8 cellular contexts compared by ENCODE assay signal in genomic region chr9:124940894-124941688, GRCh38. TPM values are rescaled to one million over a fixed set of nuclear protein-coding genes. Genes with fewer than 3 reads are reported as not detected.
A peak's percentile ranks its signal among the peaks of the same experiment; 100 is the strongest.
DNase-seq lines count a peak whose midpoint lies in the region; ATAC-seq and TF ChIP-seq lines count a peak whose summit lies in the region.

GOLGA1 (minus strand) TSS chr9:124941083; CDS start chr9:124938711, 2,372 bp downstream.

- peak within 1 kb of the TSS; percentile 85 for H3K27ac ChIP-seq in DOHH2 (ENCODE audit: low read depth, low read length)
- peak within 1 kb of the TSS; percentile 98 for H3K27ac ChIP-seq in GM23248

- H3K4me1 Mint-ChIP-seq in naive B cell = peaks cover 19 to 40% (median 31%) of the 10 kb centered on the region in 3 donors
- peaks cover 29% of the 10 kb centered on the region for H3K4me1 Mint-ChIP-seq in stimulated activated effector memory CD8-positive, alpha-beta T cell treated with anti-CD3 and anti-CD28 coated beads, Interleukin-12 subunit alpha, Interleukin-12 subunit beta, amount 100 ng/mL, for 72 hours

- no peaks in the 10 kb centered on the region for H3K27me3 ChIP-seq in DOHH2 (ENCODE audit: control insufficient read depth, low read length)
- H3K27me3 ChIP-seq in GM23248 (replicated peaks; ENCODE audit: insufficient read depth) = no peaks in the 10 kb centered on the region

- ATAC-seq in naive B cell (ENCODE audit: low read depth in 2 of 2) = peak; percentile 79 to 86
- ATAC-seq in stimulated activated effector memory CD8-positive, alpha-beta T cell treated with anti-CD3 and anti-CD28 coated beads, Interleukin-12 subunit alpha, Interleukin-12 subunit beta, amount 100 ng/mL, for 72 hours = peak; percentile 95

- DNase-seq in GM23248 (peak; percentile 97), Kasumi-1 (lab: John Stamatoyannopoulos, UW) (peak; percentile 83 to 85), RKO (ENCODE audit: low spot score) (peak; percentile 97), fibroblast of gingiva (ENCODE audit: low read depth) (peak; percentile 94), naive B cell (peak; percentile 96)
- peak; percentile 84 to 91 for DNase-seq in activated T-helper 1 cell treated with anti-CD3 and anti-CD28 coated beads, Interleukin-2, amount 50 U/mL, for 16 hours (ENCODE audit: low read depth in 1 of 2, low spot score in 1 of 2)
- DNase-seq in stimulated activated effector memory CD8-positive, alpha-beta T cell treated with anti-CD3 and anti-CD28 coated beads, Interleukin-12 subunit alpha, Interleukin-12 subunit beta, amount 100 ng/mL, for 72 hours (ENCODE audit: low spot score in 2 of 2) = peak; percentile 86 to 95

- H3K4me3 ChIP-seq in DOHH2 (ENCODE audit: low read length) (peak within 1 kb of the TSS; percentile 97), GM23248 (peak within 1 kb of the TSS; percentile 90)

- peak within 1 kb of the TSS; percentile 92 for H2AFZ ChIP-seq in GM23248

- H3K27ac Mint-ChIP-seq in naive B cell = peak within 1 kb of the TSS; percentile 96 to 99 (median 98)
- H3K27ac Mint-ChIP-seq in stimulated activated effector memory CD8-positive, alpha-beta T cell treated with anti-CD3 and anti-CD28 coated beads, Interleukin-12 subunit alpha, Interleukin-12 subunit beta, amount 100 ng/mL, for 72 hours = peak within 1 kb of the TSS; percentile 94

- peak within 1 kb of the TSS; percentile 97 for H3K9ac ChIP-seq in GM23248

- no peaks in the 10 kb centered on the region for H3K9me2 ChIP-seq in DOHH2 (replicated peaks; ENCODE audit: control insufficient read depth, low read length)
- H3K9me2 ChIP-seq in GM23248 (ENCODE audit: insufficient read depth) = no peaks in the 10 kb centered on the region

- peak within 1 kb of the TSS; percentile 83 for H3K4me2 ChIP-seq in DOHH2 (ENCODE audit: low read length)
- peak within 1 kb of the TSS; percentile 92 for H3K4me2 ChIP-seq in GM23248 (ENCODE audit: unreplicated experiment)

- H4K20me1 ChIP-seq in DOHH2 (ENCODE audit: control insufficient read depth, insufficient read depth, low read depth, low read length) (no peaks in the 10 kb centered on the region), GM23248 (ENCODE audit: insufficient read depth) (no peaks in the 10 kb centered on the region)

- H3K36me3 Mint-ChIP-seq in naive B cell = peaks cover 0 to 4% of the 10 kb centered on the region in 2 donors
- H3K36me3 Mint-ChIP-seq in stimulated activated effector memory CD8-positive, alpha-beta T cell treated with anti-CD3 and anti-CD28 coated beads, Interleukin-12 subunit alpha, Interleukin-12 subunit beta, amount 100 ng/mL, for 72 hours = peaks cover 34% of the 10 kb centered on the region

- TF ChIP-seq CTCF in DOHH2 (IDR thresholded peaks at IDR 0.05; ENCODE audit: low read depth, low read length, poor library complexity, severe bottlenecking) = no peak

- H3K9me3 ChIP-seq in DOHH2 (ENCODE audit: control insufficient read depth, insufficient read depth, low read length) = no peaks in the 10 kb centered on the region
- no peaks in the 10 kb centered on the region for H3K9me3 ChIP-seq in GM23248 (ENCODE audit: low read depth)

- H3K79me2 ChIP-seq in DOHH2 (ENCODE audit: control insufficient read depth, low read length) (peaks cover 24% of the 10 kb centered on the region), GM23248 (ENCODE audit: insufficient read depth) (peaks cover 19% of the 10 kb centered on the region)

- in situ Hi-C loops in GM23248 (cut with MboI) = loop anchor here (25.0 kb wide), 1 partner anchor 196 kb away; the partner anchor contains the start of gene SCAI

- no peaks in the 10 kb centered on the region for H3K27me3 Mint-ChIP-seq in naive B cell

- WGBS in GM23248 (ENCODE audit: low coverage in 1 of 2, low lambda C conversion rate in 2 of 2, missing lambda C conversion rate in 2 of 2), 2 experiments = 1 to 2% methylated on average over 47 to 51 of the region's 71 CpGs

- H3K36me3 ChIP-seq in DOHH2 (ENCODE audit: control insufficient read depth, low read length) (peaks cover 40% of the 10 kb centered on the region), GM23248 (ENCODE audit: low read depth) (peaks cover 2% of the 10 kb centered on the region)

- no peaks in the 10 kb centered on the region for H3K9me3 Mint-ChIP-seq in naive B cell
- H3K9me3 Mint-ChIP-seq in stimulated activated effector memory CD8-positive, alpha-beta T cell treated with anti-CD3 and anti-CD28 coated beads, Interleukin-12 subunit alpha, Interleukin-12 subunit beta, amount 100 ng/mL, for 72 hours = no peaks in the 10 kb centered on the region

- peaks cover 11% of the 10 kb centered on the region for H3F3A ChIP-seq in DOHH2 (ENCODE audit: control insufficient read depth, insufficient read depth)
- H3F3A ChIP-seq in GM23248 (ENCODE audit: insufficient read depth) = peaks cover 10% of the 10 kb centered on the region

- H3K4me1 ChIP-seq in DOHH2 (ENCODE audit: control insufficient read depth, low read length) (peaks cover 26% of the 10 kb centered on the region), GM23248 (ENCODE audit: insufficient read depth) (peaks cover 10% of the 10 kb centered on the region; the same call in 1 of the 2 replicates)

- H3K4me3 Mint-ChIP-seq in naive B cell = peak within 1 kb of the TSS; percentile 87 to 98 (median 96)
- H3K4me3 Mint-ChIP-seq in stimulated activated effector memory CD8-positive, alpha-beta T cell treated with anti-CD3 and anti-CD28 coated beads, Interleukin-12 subunit alpha, Interleukin-12 subunit beta, amount 100 ng/mL, for 72 hours = peak within 1 kb of the TSS; percentile 85

RNA-seq across cellular contexts. Expression of gene GOLGA1, which starts in this region (rescaled TPM):
- 12.4 and 18.1 TPM in 2 replicates for total RNA-seq in GM23248 (2014; rRNA removed; shearing (Covaris generic))
- polyA plus RNA-seq in GM23248 (2016; fragmentation: Nextera tagmentation; extraction: Ambion mirVana) = 15.3 and 17.1 TPM in 2 replicates
- polyA plus RNA-seq in naive B cell (ENCODE audit: low read depth in 6 of 6) = 1 to 10 TPM; 4.0 to 9.5 (median 6.1) TPM

Comparison
In these comparisons a context has a peak if more than half of its experiments do, and no peak if none do; other contexts are left out.
1. Peak in every context shown above with its lines: DNase-seq, ATAC-seq, H3K4me3 ChIP-seq and H3K27ac ChIP-seq.